ENCODE assay signal across 20 cellular contexts in genomic region chr3:193895409-193895808, GRCh38.
A peak's percentile ranks its signal among the peaks of the same experiment; 100 is the strongest.
DNase-seq lines count a peak whose midpoint lies in the region; ATAC-seq and TF ChIP-seq lines count a peak whose summit lies in the region.
"Had no signal": no experiment of that assay in that cellular context is flagged by ENCODE, and none has a peak within 500 bp of the region (broad histone marks: within the 10 kb centered on the region; RNA-seq: fewer than 3 reads in every experiment).

No MANE protein-coding gene starts in this region.

- intact Hi-C loops in Caco-2 (cut with micrococcal nuclease; ENCODE audit: unreplicated experiment) = no loop called here

- no peak overlapping the region for H2BK15ac ChIP-seq in mesendoderm (replicated peaks; ENCODE audit: low read depth)

- POLR2A ChIA-PET in Caco-2 (lab: Charles Lee) = no interaction called here
- POLR2A ChIA-PET in naive thymus-derived CD8-positive, alpha-beta T cell (lab: Charles Lee) = no interaction called here

- no peak overlapping the region for H3K4me3 Mint-ChIP-seq in Caco-2 (ENCODE audit: unreplicated experiment)
- H3K4me3 Mint-ChIP-seq in type B pancreatic cell = no peak overlapping the region
- no peak overlapping the region for H3K4me3 Mint-ChIP-seq in naive thymus-derived CD8-positive, alpha-beta T cell

- no peaks in the 10 kb centered on the region for H3K79me2 ChIP-seq in mesendoderm (ENCODE audit: control insufficient read depth, insufficient read depth, low read length)

- no peak overlapping the region for H3K18ac ChIP-seq in mesendoderm (ENCODE audit: low read length)

- no peak overlapping the region for H2BK120ac ChIP-seq in mesendoderm (ENCODE audit: low read depth, low read length)

- no peak overlapping the region for H2BK5ac ChIP-seq in mesendoderm (ENCODE audit: low read length)

- no peaks in the 10 kb centered on the region for H3K79me1 ChIP-seq in mesendoderm (ENCODE audit: low read length)

- no peak overlapping the region for H3K4me2 ChIP-seq in mesendoderm (ENCODE audit: low read length)
- H3K4me2 ChIP-seq: PC-9 had no signal

- H3K9ac ChIP-seq in mesendoderm (ENCODE audit: low read length) = no peak overlapping the region

- no peak overlapping the region for H4K8ac ChIP-seq in mesendoderm (ENCODE audit: low read depth, low read length)

- no peak overlapping the region for H3K56ac ChIP-seq in mesendoderm (ENCODE audit: low read length)

- H3K4me1 Mint-ChIP-seq in Caco-2 (ENCODE audit: low read depth, unreplicated experiment) (peaks cover 43% of the 10 kb centered on the region), type B pancreatic cell (ENCODE audit: unreplicated experiment) (peaks cover 65% of the 10 kb centered on the region)
- no peaks in the 10 kb centered on the region for H3K4me1 Mint-ChIP-seq in naive thymus-derived CD8-positive, alpha-beta T cell

- H3K27ac ChIP-seq in mesendoderm (ENCODE audit: low read depth, low read length) = no peak overlapping the region
- H3K27ac ChIP-seq: C4-2B, PC-9 had no signal

- no peak overlapping the region for H4K5ac ChIP-seq in mesendoderm (ENCODE audit: low read length)

- TF ChIP-seq CTCF in Caco-2 (IDR thresholded peaks at IDR 0.05; ENCODE audit: insufficient read depth in 1 of 2, low read depth in 1 of 2, low read length in 1 of 2, severe bottlenecking in 1 of 2, unreplicated experiment in 1 of 2) = no peak
- no peak for TF ChIP-seq CTCF in type B pancreatic cell (conservative IDR thresholded peaks at IDR 0.05)

- no CpG with 5 or more reads among the region's 4 CpGs for WGBS in mesendoderm (ENCODE audit: extremely low coverage, insufficient coverage, low lambda C conversion rate)

- H3K4ac ChIP-seq in mesendoderm (ENCODE audit: low read depth, low read length) = no peak overlapping the region

- DNase-seq in Caco-2 = no peak
- DNase-seq in epidermal melanocyte (ENCODE audit: insufficient read length, low spot score) = peak; percentile 61
- no peak for DNase-seq in mesendoderm
- no peak for DNase-seq in type B pancreatic cell (ENCODE audit: extremely low spot score, unreplicated experiment)
- DNase-seq in naive thymus-derived CD8-positive, alpha-beta T cell = no peak
- DNase-seq in stimulated activated naive CD4-positive, alpha-beta T cell treated with Interleukin-2 at 50 U/mL for 16 hours (lab: John Stamatoyannopoulos, UW) = no peak
- DNase-seq: AML-193, DMS 273 treated with DMSO at 0.1 percent for 48 hours, DND-41, GOT3, MM.1S, NCI-H1092, NCI-H1436 treated with DMSO at 0.1 percent for 48 hours, NCI-H2029, NCI-H345, NCI-H526, PC-9 had no signal

- H3K27ac Mint-ChIP-seq in Caco-2 (ENCODE audit: unreplicated experiment) (peak overlapping the region; percentile 11), type B pancreatic cell (peak overlapping the region; percentile 64)
- H3K27ac Mint-ChIP-seq in naive thymus-derived CD8-positive, alpha-beta T cell = no peak overlapping the region

- no peaks in the 10 kb centered on the region for H3K9me3 ChIP-seq in Caco-2

- H3K9me3 Mint-ChIP-seq in Caco-2 (ENCODE audit: unreplicated experiment) (no peaks in the 10 kb centered on the region), type B pancreatic cell (peaks cover 5% of the 10 kb centered on the region)
- H3K9me3 Mint-ChIP-seq in naive thymus-derived CD8-positive, alpha-beta T cell = peaks cover 0 to 1% (median 0%) of the 10 kb centered on the region in 9 donors

- H2AK5ac ChIP-seq in mesendoderm (ENCODE audit: low read length) = peak overlapping the region; percentile 28

- H3K23ac ChIP-seq in mesendoderm (ENCODE audit: low read length) = no peak overlapping the region

- H3K4me3 ChIP-seq in Caco-2 (ENCODE audit: low read depth, low read length) = no peak overlapping the region
- no peak overlapping the region for H3K4me3 ChIP-seq in mesendoderm (ENCODE audit: low read length)
- H3K4me3 ChIP-seq: PC-9 had no signal

- no peaks in the 10 kb centered on the region for H3K36me3 Mint-ChIP-seq in Caco-2 (ENCODE audit: insufficient read depth, unreplicated experiment)
- peaks cover 4% of the 10 kb centered on the region for H3K36me3 Mint-ChIP-seq in type B pancreatic cell
- no peaks in the 10 kb centered on the region for H3K36me3 Mint-ChIP-seq in naive thymus-derived CD8-positive, alpha-beta T cell

- H3K27me3 ChIP-seq in Caco-2 (replicated peaks; ENCODE audit: control insufficient read depth, insufficient read depth, low read length) = no peaks in the 10 kb centered on the region
- no peaks in the 10 kb centered on the region for H3K27me3 ChIP-seq in mesendoderm (ENCODE audit: insufficient read depth, low read length, poor library complexity)

- CTCF ChIA-PET in Caco-2 (lab: Charles Lee) = no interaction called here

- BruUV-seq in Caco-2 (replicated peaks; lab: Mats Ljungman, UMichigan) = no TSS peak

- no peaks in the 10 kb centered on the region for H3K36me3 ChIP-seq in Caco-2 (ENCODE audit: control insufficient read depth, insufficient read depth, low read length)
- no peaks in the 10 kb centered on the region for H3K36me3 ChIP-seq in mesendoderm (ENCODE audit: control insufficient read depth, insufficient read depth, low read length)

- no peak for ATAC-seq in naive thymus-derived CD8-positive, alpha-beta T cell
- no peak for ATAC-seq in GM18870 (IDR thresholded peaks at IDR 0.05; ENCODE audit: unreplicated experiment)
- ATAC-seq: HCT116 had no signal

- H3K4me1 ChIP-seq in Caco-2 (peaks cover 16% of the 10 kb centered on the region), mesendoderm (ENCODE audit: control insufficient read depth, low read depth, low read length) (no peaks in the 10 kb centered on the region)

- H3K27me3 Mint-ChIP-seq in Caco-2 (ENCODE audit: insufficient read depth, unreplicated experiment) (no peaks in the 10 kb centered on the region), type B pancreatic cell (no peaks in the 10 kb centered on the region)
- H3K27me3 Mint-ChIP-seq in naive thymus-derived CD8-positive, alpha-beta T cell = peaks cover 0 to 4% (median 1%) of the 10 kb centered on the region in 5 donors

Comparison
In these comparisons a context has a peak if more than half of its experiments do, and no peak if none do; other contexts are left out.
1. H3K27ac Mint-ChIP-seq: peak in Caco-2 (single experiment) and type B pancreatic cell (single experiment); none in naive thymus-derived CD8-positive, alpha-beta T cell (0 of 10).